Comparison of ENCODE assay signal across 19 cellular contexts in the genomic region with DNA sequence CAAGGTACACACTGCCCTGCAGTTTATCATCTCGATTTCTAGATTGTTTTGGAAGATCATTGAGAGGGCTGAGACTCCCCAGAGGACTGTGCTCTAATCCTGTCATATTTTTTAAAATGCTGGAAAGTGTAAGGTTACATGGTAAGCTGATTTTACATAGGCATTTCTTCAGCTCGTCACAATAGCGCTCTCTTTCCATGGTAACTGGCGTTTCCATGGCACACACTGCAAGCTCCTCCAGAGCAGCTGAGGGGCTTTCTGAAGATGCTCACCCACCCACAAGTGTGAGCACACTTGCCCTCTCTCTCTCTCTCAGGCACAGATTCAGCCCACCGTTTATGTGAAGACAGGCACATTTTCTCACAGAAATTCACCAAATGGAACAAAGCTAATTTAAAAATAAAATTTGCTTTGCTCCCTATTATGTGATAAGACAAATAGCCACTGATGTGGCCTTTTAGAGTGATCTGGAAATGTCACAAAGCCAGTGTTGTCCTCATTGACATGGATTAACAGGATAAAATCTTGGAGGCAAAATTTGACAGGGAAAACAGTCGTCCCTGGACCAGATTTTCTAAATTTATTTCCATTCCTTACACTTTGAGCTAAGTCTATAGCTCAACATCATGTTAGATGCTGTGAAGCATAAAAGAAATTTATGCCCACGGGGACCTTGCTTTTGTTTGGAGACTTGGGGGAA.
"Had no signal": no experiment of that assay in that cellular context is flagged by ENCODE, and none has a peak within 500 bp of the region (broad histone marks: within the 10 kb centered on the region; RNA-seq: fewer than 3 reads in every experiment).

No MANE protein-coding gene starts in this region.

- H3K9me3 ChIP-seq: ascending aorta, lower lobe of right lung, ovary, transverse colon, vagina had no signal

- H3K36me3 ChIP-seq: ascending aorta, heart left ventricle, lower lobe of right lung, ovary, transverse colon, vagina had no signal

- H3K27ac Mint-ChIP-seq: activated naive CD4-positive, alpha-beta T cell treated with anti-CD3 and anti-CD28 coated beads for 36 hours; activated naive CD8-positive, alpha-beta T cell treated with anti-CD3 and anti-CD28 coated beads, Interleukin-2, amount 50 U/mL, for 24 hours; activated T-helper 17 cell treated with anti-CD3 and anti-CD28 coated beads, Interleukin-2, amount 50 U/mL, for 72 hours had no signal

- ATAC-seq: activated naive CD8-positive, alpha-beta T cell treated with anti-CD3 and anti-CD28 coated beads, Interleukin-2, amount 50 U/mL, for 24 hours; activated T-helper 17 cell treated with anti-CD3 and anti-CD28 coated beads, Interleukin-2, amount 50 U/mL, for 72 hours; heart left ventricle; lower lobe of right lung had no signal

- H3K4me3 ChIP-seq: ascending aorta, heart left ventricle, lower lobe of right lung, ovary, transverse colon, vagina had no signal

- H3K27me3 ChIP-seq: ascending aorta, heart left ventricle, ovary, transverse colon, vagina had no signal

- H3K4me3 Mint-ChIP-seq: activated naive CD4-positive, alpha-beta T cell treated with anti-CD3 and anti-CD28 coated beads for 36 hours; activated naive CD8-positive, alpha-beta T cell treated with anti-CD3 and anti-CD28 coated beads, Interleukin-2, amount 50 U/mL, for 24 hours; activated T-helper 17 cell treated with anti-CD3 and anti-CD28 coated beads, Interleukin-2, amount 50 U/mL, for 72 hours; neural crest cell had no signal

- H3K4me1 Mint-ChIP-seq: activated naive CD8-positive, alpha-beta T cell treated with anti-CD3 and anti-CD28 coated beads, Interleukin-2, amount 50 U/mL, for 24 hours; activated T-helper 17 cell treated with anti-CD3 and anti-CD28 coated beads, Interleukin-2, amount 50 U/mL, for 72 hours had no signal

- H3K9me3 Mint-ChIP-seq: activated naive CD8-positive, alpha-beta T cell treated with anti-CD3 and anti-CD28 coated beads, Interleukin-2, amount 50 U/mL, for 24 hours had no signal

- H3K27ac ChIP-seq: ascending aorta, epithelial cell of prostate, heart left ventricle, lower lobe of right lung, ovary, transverse colon, vagina had no signal

- H3K4me1 ChIP-seq: ascending aorta, heart left ventricle, lower lobe of right lung, transverse colon, vagina had no signal

- DNase-seq: activated CD4-positive, alpha-beta T cell treated with anti-CD3 and anti-CD28 coated beads for 1 hour; activated CD4-positive, alpha-beta T cell treated with anti-CD3 and anti-CD28 coated beads, Interleukin-2, amount 50 U/mL, for 4 hours; activated naive CD4-positive, alpha-beta T cell treated with anti-CD3 and anti-CD28 coated beads for 36 hours; activated naive CD8-positive, alpha-beta T cell treated with anti-CD3 and anti-CD28 coated beads, Interleukin-2, amount 50 U/mL, for 24 hours; foreskin melanocyte; heart left ventricle; lower lobe of right lung; ovary; stimulated activated CD4-positive, alpha-beta T cell treated with anti-CD3 and anti-CD28 coated beads, Interleukin-4, amount 100 ng/mL, for 4 hours; stimulated activated CD8-positive, alpha-beta memory T cell treated with anti-CD3 and anti-CD28 coated beads, Interleukin-4, amount 100 ng/mL, for 48 hours; stimulated activated naive CD4-positive, alpha-beta T cell treated with Interleukin-2 at 50 U/mL for 16 hours; substantia nigra; T1000; transverse colon had no signal

- H3K27me3 Mint-ChIP-seq: activated naive CD8-positive, alpha-beta T cell treated with anti-CD3 and anti-CD28 coated beads, Interleukin-2, amount 50 U/mL, for 24 hours; activated T-helper 17 cell treated with anti-CD3 and anti-CD28 coated beads, Interleukin-2, amount 50 U/mL, for 72 hours had no signal
